ENCODE assay signal across 24 cellular contexts in the genomic region with DNA sequence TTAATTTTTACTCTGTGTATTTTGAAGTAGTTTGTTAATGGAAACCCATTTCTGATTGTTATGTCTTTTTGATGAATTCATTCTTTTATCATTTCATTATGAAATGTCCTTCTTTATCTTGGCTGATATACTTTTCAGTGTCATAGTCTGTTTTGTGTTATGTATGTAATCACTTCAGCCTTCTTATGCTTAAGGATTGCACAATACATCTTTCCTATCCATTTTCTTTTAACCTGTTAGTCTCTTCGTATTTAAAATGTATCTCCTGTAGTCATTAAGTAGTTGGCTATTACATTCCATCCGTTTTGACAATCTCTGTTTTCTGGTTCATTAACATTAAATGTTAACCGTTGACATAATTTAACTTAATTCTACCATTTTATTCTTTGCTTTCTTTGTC.
"Had no signal": no experiment of that assay in that cellular context is flagged by ENCODE, and none has a peak within 500 bp of the region (broad histone marks: within the 10 kb centered on the region; RNA-seq: fewer than 3 reads in every experiment).

No MANE protein-coding gene starts in this region.

- H3K9me3 ChIP-seq: esophagus squamous epithelium, gastrocnemius medialis, lower lobe of right lung had no signal

- DNase-seq: cortex of kidney; effector CD8-positive, alpha-beta T cell; effector memory CD8-positive, alpha-beta T cell; endodermal cell; erythroblast; esophagus squamous epithelium; foreskin fibroblast; foreskin melanocyte; gastrocnemius medialis; glutamatergic neuron; head of caudate nucleus; heart right ventricle; hippocampal formation; left cardiac atrium; left lung; left ventricle myocardium superior; lower lobe of right lung; mesenchymal stem cell; mucosa of descending colon; naive B cell had no signal

- FAIRE-seq: endometrium, keratinocyte had no signal

- H3K27me3 ChIP-seq: esophagus squamous epithelium, gastrocnemius medialis, heart right ventricle, left lung had no signal

- ATAC-seq: effector memory CD8-positive, alpha-beta T cell; esophagus mucosa; gastrocnemius medialis; heart right ventricle; left cardiac atrium; left lung; left ventricle myocardium superior; lower lobe of right lung; mucosa of descending colon had no signal

- H3K4me3 ChIP-seq: esophagus squamous epithelium, gastrocnemius medialis, heart right ventricle, left lung, lower lobe of right lung, mucosa of descending colon had no signal

- H3K4me1 ChIP-seq: gastrocnemius medialis, heart right ventricle, left lung, lower lobe of right lung had no signal

- H3K36me3 ChIP-seq: esophagus squamous epithelium, gastrocnemius medialis, heart right ventricle, left lung, lower lobe of right lung had no signal

- H3K27ac ChIP-seq: epithelial cell of prostate, esophagus squamous epithelium, gastrocnemius medialis, heart right ventricle, left lung, lower lobe of right lung had no signal
